Comparison of ENCODE assay signal across 17 cellular contexts in genomic region chr18:78813898-78814297, GRCh38.
DNase-seq lines count a peak whose midpoint lies in the region; ATAC-seq, FAIRE-seq and TF ChIP-seq lines count a peak whose summit lies in the region.
"Had no signal": no experiment of that assay in that cellular context is flagged by ENCODE, and none has a peak within 500 bp of the region (broad histone marks: within the 10 kb centered on the region; RNA-seq: fewer than 3 reads in every experiment).

No MANE protein-coding gene starts in this region.

- peaks cover 20% of the 10 kb centered on the region for H3K27me3 Mint-ChIP-seq in neural progenitor cell (ENCODE audit: insufficient read depth, low read depth)
- H3K27me3 Mint-ChIP-seq in endothelial cell (ENCODE audit: unreplicated experiment), result peaks cover 14% of the 10 kb centered on the region

- H3K4me1 Mint-ChIP-seq in neural progenitor cell (peaks cover 29% of the 10 kb centered on the region), endothelial cell (ENCODE audit: unreplicated experiment) (no peaks in the 10 kb centered on the region)
- H3K4me1 Mint-ChIP-seq: CD4-positive, CD25-positive, alpha-beta regulatory T cell had no signal

- H3K4me1 ChIP-seq in neural progenitor cell, result peaks cover 33% of the 10 kb centered on the region

- FAIRE-seq in urothelium cell line (lab: Jason Lieb, UNC), result no peak
- FAIRE-seq: GM12891 had no signal

- H3K79me2 ChIP-seq in neural progenitor cell (ENCODE audit: low read depth), result no peaks in the 10 kb centered on the region

- no peaks in the 10 kb centered on the region for H3K9me3 ChIP-seq in neural progenitor cell (ENCODE audit: low read depth)

- H3K9ac ChIP-seq in neural progenitor cell, result no peak overlapping the region
- H3K9ac ChIP-seq: BLaER1 treated with 17β-estradiol and CSF1 and Interleukin-3, amounts not matched to agents 10 nM and 100 nM had no signal

- H3K4me3 ChIP-seq in neural progenitor cell, result no peak overlapping the region
- H3K4me3 ChIP-seq: BLaER1 treated with 17β-estradiol and CSF1 and Interleukin-3, amounts not matched to agents 10 nM and 100 nM had no signal

- peak; percentile 29 for DNase-seq in cardiac septum (ENCODE audit: low spot score)
- DNase-seq in Right ventricle myocardium inferior (ENCODE audit: missing footprints), result no peak
- peak in 24 of 42 donors; percentile 21 to 75 (median 40) for DNase-seq in head of caudate nucleus
- no peak for DNase-seq in neural progenitor cell (ENCODE audit: low spot score)
- DNase-seq in urothelium cell line (ENCODE audit: low spot score), result peak; percentile 31
- DNase-seq in NK-92 treated with Interleukin-12 subunit alpha and Interleukin-12 subunit beta, amount 100 ng/mL, for 24 hours (lab: John Stamatoyannopoulos, UW), result no peak
- no peak for DNase-seq in endothelial cell (ENCODE audit: low spot score)
- DNase-seq in activated naive CD4-positive, alpha-beta T cell treated with Interleukin-2 at 50 U/mL for 16 hours, result no peak
- DNase-seq: Calu3; CD4-positive, CD25-positive, alpha-beta regulatory T cell; DMS 273 treated with DMSO at 0.1 percent for 48 hours; GOT3; HCEC 1CT; HFFc6 had no signal

- H3K27ac Mint-ChIP-seq in neural progenitor cell (no peak overlapping the region), endothelial cell (ENCODE audit: unreplicated experiment) (no peak overlapping the region)
- H3K27ac Mint-ChIP-seq: CD4-positive, CD25-positive, alpha-beta regulatory T cell; HFFc6 had no signal

- H3K36me3 Mint-ChIP-seq in neural progenitor cell, result no peaks in the 10 kb centered on the region
- peaks cover 22% of the 10 kb centered on the region for H3K36me3 Mint-ChIP-seq in endothelial cell (ENCODE audit: low read depth, unreplicated experiment)
- H3K36me3 Mint-ChIP-seq: CD4-positive, CD25-positive, alpha-beta regulatory T cell had no signal

- TF ChIP-seq CTCF in neural progenitor cell (IDR thresholded peaks at IDR 0.05) (no peak), endothelial cell (IDR thresholded peaks at IDR 0.05; ENCODE audit: unreplicated experiment) (no peak)

- H3K4me3 Mint-ChIP-seq in neural progenitor cell, result no peak overlapping the region
- no peak overlapping the region for H3K4me3 Mint-ChIP-seq in endothelial cell (ENCODE audit: unreplicated experiment)
- H3K4me3 Mint-ChIP-seq: CD4-positive, CD25-positive, alpha-beta regulatory T cell; HFFc6 had no signal

- no peak overlapping the region for H3K27ac ChIP-seq in neural progenitor cell
- H3K27ac ChIP-seq: 22Rv1; BLaER1 treated with 17β-estradiol and CSF1 and Interleukin-3, amounts not matched to agents 10 nM and 100 nM had no signal

- no peaks in the 10 kb centered on the region for H4K20me1 ChIP-seq in neural progenitor cell (ENCODE audit: low read depth)
- H4K20me1 ChIP-seq: BLaER1 treated with 17β-estradiol and CSF1 and Interleukin-3, amounts not matched to agents 10 nM and 100 nM had no signal

- intact Hi-C loops in cardiac septum (cut with DNase I), result no loop called here
- intact Hi-C loops in Right ventricle myocardium inferior (cut with DNase I), result no loop called here
- intact Hi-C loops in head of caudate nucleus (cut with DNase I), result no loop called here

- H2AFZ ChIP-seq in neural progenitor cell (replicated peaks), result no peak overlapping the region

- H3K27me3 ChIP-seq in neural progenitor cell, result peaks cover 16% of the 10 kb centered on the region
- H3K27me3 ChIP-seq: BLaER1 treated with 17β-estradiol and CSF1 and Interleukin-3, amounts not matched to agents 10 nM and 100 nM had no signal

- H3K36me3 ChIP-seq in neural progenitor cell, result no peaks in the 10 kb centered on the region
- H3K36me3 ChIP-seq: BLaER1 treated with 17β-estradiol and CSF1 and Interleukin-3, amounts not matched to agents 10 nM and 100 nM had no signal

- no peak for ATAC-seq in Right ventricle myocardium inferior

- H3K9me3 Mint-ChIP-seq in neural progenitor cell (peaks cover 6% of the 10 kb centered on the region), endothelial cell (ENCODE audit: unreplicated experiment) (peaks cover 54% of the 10 kb centered on the region)

- peak overlapping the region; percentile 42 for H3K4me2 ChIP-seq in neural progenitor cell
- H3K4me2 ChIP-seq: BLaER1 treated with 17β-estradiol and CSF1 and Interleukin-3, amounts not matched to agents 10 nM and 100 nM had no signal

- peaks cover 16% of the 10 kb centered on the region for H3F3A ChIP-seq in neural progenitor cell (ENCODE audit: low read depth)

Comparison
In these comparisons a context has a peak if more than half of its experiments do, and no peak if none do; other contexts are left out.
1. DNase-seq: peak in cardiac septum (single experiment), head of caudate nucleus (24 of 42) and urothelium cell line (single experiment); none in Right ventricle myocardium inferior (single experiment), neural progenitor cell (single experiment), NK-92 treated with Interleukin-12 subunit alpha and Interleukin-12 subunit beta, amount 100 ng/mL, for 24 hours (single experiment), endothelial cell (single experiment) and activated naive CD4-positive, alpha-beta T cell treated with Interleukin-2 at 50 U/mL for 16 hours (single experiment).